ENCODE assay signal across 13 cellular contexts in the genomic region with DNA sequence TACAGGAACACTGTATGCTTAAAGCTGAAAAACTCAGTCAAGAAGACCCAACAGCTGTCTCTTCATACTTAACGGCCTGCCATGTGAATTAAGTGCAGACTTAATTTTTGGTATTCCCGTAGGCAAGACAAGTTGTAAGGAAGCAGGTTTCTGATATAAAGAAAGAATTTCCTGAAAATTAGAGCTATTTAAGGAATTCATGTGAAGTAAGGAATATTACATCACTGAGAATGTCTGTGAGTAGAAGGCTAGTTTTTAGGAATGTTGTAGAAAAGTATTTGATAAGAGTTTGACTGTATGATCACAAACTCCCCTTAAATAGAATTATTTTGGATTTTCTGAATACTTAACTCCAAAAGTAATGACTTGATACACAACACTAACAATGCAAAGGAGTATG. TPM values are rescaled to one million over a fixed set of nuclear protein-coding genes. Genes with fewer than 3 reads are reported as not detected.
DNase-seq lines count a peak whose midpoint lies in the region; ATAC-seq and TF ChIP-seq lines count a peak whose summit lies in the region.
"Had no signal": no experiment of that assay in that cellular context is flagged by ENCODE, and none has a peak within 500 bp of the region (broad histone marks: within the 10 kb centered on the region; RNA-seq: fewer than 3 reads in every experiment).

No MANE protein-coding gene starts in this region.

- peaks cover 16 to 71% (median 32%) of the 10 kb centered on the region in 4 donors for H3K36me3 ChIP-seq in upper lobe of left lung

- peaks cover 2% of the 10 kb centered on the region for H3K4me1 Mint-ChIP-seq in T-helper 17 cell

- H3K9me3 ChIP-seq in T-helper 17 cell (ENCODE audit: control insufficient read depth, low read length, poor library complexity, severe bottlenecking) (no peaks in the 10 kb centered on the region), upper lobe of left lung (no peaks in the 10 kb centered on the region)
- H3K9me3 ChIP-seq: A549, BLaER1 had no signal

- H3K27ac Mint-ChIP-seq in T-helper 17 cell, result peak overlapping the region; percentile 32

- H3K4me3 Mint-ChIP-seq in T-helper 17 cell, result no peak overlapping the region

- H3K4me3 ChIP-seq in AG10803 (ENCODE audit: low read length) (no peak overlapping the region), fibroblast of pulmonary artery (replicated peaks; ENCODE audit: low read depth, low read length) (no peak overlapping the region), upper lobe of left lung (no peak overlapping the region)
- H3K4me3 ChIP-seq: A549, BLaER1, GM12878, GM23248 had no signal

- TF ChIP-seq CTCF in AG10803 (conservative IDR thresholded peaks at IDR 0.05; ENCODE audit: low read length), result no peak
- no peak for TF ChIP-seq CTCF in fibroblast of pulmonary artery (IDR thresholded peaks at IDR 0.05; ENCODE audit: low read length, missing control alignments)
- no peak for TF ChIP-seq CTCF in upper lobe of left lung (IDR thresholded peaks at IDR 0.05)

- no peak for TF ChIP-seq POLR2A in upper lobe of left lung (IDR thresholded peaks at IDR 0.05)

- H3K27me3 Mint-ChIP-seq in T-helper 17 cell, result no peaks in the 10 kb centered on the region

- DNase-seq in AG10803 (ENCODE audit: low read depth), result peak; percentile 30
- DNase-seq in AG20443 (ENCODE audit: low spot score), result peak; percentile 7
- no peak for DNase-seq in T-helper 17 cell
- DNase-seq in fibroblast of pulmonary artery (ENCODE audit: low read depth), result peak; percentile 65
- no peak for DNase-seq in upper lobe of left lung
- no peak for DNase-seq in NCI-H510A (lab: John Stamatoyannopoulos, UW)
- DNase-seq: AML-193, DMS53, GM23248 had no signal

- WGBS in upper lobe of left lung, 2 donors, result 77 to 93% methylated on average over 2 of the region's 2 CpGs

- H3K27me3 ChIP-seq in upper lobe of left lung, result no peaks in the 10 kb centered on the region
- H3K27me3 ChIP-seq: BLaER1 had no signal

- no peak for ATAC-seq in T-helper 17 cell
- no peak for ATAC-seq in upper lobe of left lung (ENCODE audit: low FRiP score in 2 of 2)
- ATAC-seq in HG03135 (IDR thresholded peaks at IDR 0.05; ENCODE audit: unreplicated experiment), result no peak
- ATAC-seq: A549, GM12878 had no signal

- H3K4me1 ChIP-seq in upper lobe of left lung, result no peaks in the 10 kb centered on the region
- H3K4me1 ChIP-seq: A549, BLaER1 had no signal

- no peak for TF ChIP-seq EP300 in upper lobe of left lung (IDR thresholded peaks at IDR 0.05)

- no peaks in the 10 kb centered on the region for H3K36me3 Mint-ChIP-seq in T-helper 17 cell (ENCODE audit: low read depth)

- H3K27ac ChIP-seq in upper lobe of left lung, result no peak overlapping the region
- H3K27ac ChIP-seq: A549, BLaER1, GM23248 had no signal

RNA-seq across cellular contexts. Expression of a gene that starts 51.0 kb away (rescaled TPM):
- total RNA-seq in T-helper 17 cell (10 to 100 TPM; 55.2 to 61.8 TPM), upper lobe of left lung (10 to 100 TPM; 33.7 to 76.3 (median 47.5) TPM)

RNA-seq across cellular contexts. Expression of a gene that starts 58.6 kb away (rescaled TPM):
- 1 to 10 TPM; 5.9 to 6.0 TPM for total RNA-seq in T-helper 17 cell
- 10 to 100 TPM in 2 of 6 donors, 1 to 10 TPM in 4; 6.4 to 13.1 (median 9.1) TPM for total RNA-seq in upper lobe of left lung

Comparison
In these comparisons a context has a peak if more than half of its experiments do, and no peak if none do; other contexts are left out.
1. DNase-seq: peak in AG10803 (single experiment), AG20443 (single experiment) and fibroblast of pulmonary artery (single experiment); none in T-helper 17 cell (0 of 3), upper lobe of left lung (0 of 2) and NCI-H510A (single experiment).